Comparison of ENCODE assay signal across 1 cellular context in the genomic region with DNA sequence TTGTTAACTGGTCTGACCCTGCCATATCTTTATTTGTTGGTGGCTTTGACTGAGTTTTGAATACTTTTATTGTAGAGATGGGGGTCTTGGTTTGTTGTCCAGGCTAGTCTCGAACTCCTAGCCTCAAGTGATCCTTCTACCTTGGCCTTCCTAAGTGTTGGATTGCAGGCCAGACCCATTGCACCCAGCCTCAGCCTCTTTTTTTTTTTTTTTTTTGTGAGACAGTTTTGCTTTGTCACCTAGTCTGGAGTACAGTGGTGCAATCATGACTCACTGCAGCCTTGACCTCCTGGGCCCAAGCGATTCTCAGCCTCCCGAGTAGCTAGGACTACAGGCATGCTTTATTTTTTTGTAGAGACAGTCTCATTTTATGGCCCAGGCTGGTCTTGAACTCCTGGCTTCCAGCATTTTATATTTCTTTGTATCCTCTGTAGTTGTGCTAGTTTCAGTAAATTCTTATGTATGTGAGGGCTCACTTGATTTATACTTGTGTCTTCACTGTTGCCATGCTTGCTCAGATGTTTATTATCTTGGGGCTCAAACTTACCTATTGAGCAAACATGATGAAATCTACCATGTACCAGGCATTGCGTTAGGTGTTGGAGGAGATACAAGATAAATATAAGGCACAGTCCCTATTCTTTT.
TF ChIP-seq lines count a peak whose summit lies in the region.

No MANE protein-coding gene starts in this region.

TF ChIP-seq in K562, 482 proteins besides CTCF, POLR2A, EP300 and RAD21 (continued from another document and continues in another):
- TF ChIP-seq, protein P1, sequence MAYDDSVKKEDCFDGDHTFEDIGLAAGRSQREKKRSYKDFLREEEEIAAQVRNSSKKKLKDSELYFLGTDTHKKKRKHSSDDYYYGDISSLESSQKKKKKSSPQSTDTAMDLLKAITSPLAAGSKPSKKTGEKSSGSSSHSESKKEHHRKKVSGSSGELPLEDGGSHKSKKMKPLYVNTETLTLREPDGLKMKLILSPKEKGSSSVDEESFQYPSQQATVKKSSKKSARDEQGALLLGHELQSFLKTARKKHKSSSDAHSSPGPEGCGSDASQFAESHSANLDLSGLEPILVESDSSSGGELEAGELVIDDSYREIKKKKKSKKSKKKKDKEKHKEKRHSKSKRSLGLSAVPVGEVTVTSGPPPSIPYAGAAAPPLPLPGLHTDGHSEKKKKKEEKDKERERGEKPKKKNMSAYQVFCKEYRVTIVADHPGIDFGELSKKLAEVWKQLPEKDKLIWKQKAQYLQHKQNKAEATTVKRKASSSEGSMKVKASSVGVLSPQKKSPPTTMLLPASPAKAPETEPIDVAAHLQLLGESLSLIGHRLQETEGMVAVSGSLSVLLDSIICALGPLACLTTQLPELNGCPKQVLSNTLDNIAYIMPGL (CRISPR knock-in tag; IDR thresholded peaks at IDR 0.05): no peak
- TF ChIP-seq, protein P2, sequence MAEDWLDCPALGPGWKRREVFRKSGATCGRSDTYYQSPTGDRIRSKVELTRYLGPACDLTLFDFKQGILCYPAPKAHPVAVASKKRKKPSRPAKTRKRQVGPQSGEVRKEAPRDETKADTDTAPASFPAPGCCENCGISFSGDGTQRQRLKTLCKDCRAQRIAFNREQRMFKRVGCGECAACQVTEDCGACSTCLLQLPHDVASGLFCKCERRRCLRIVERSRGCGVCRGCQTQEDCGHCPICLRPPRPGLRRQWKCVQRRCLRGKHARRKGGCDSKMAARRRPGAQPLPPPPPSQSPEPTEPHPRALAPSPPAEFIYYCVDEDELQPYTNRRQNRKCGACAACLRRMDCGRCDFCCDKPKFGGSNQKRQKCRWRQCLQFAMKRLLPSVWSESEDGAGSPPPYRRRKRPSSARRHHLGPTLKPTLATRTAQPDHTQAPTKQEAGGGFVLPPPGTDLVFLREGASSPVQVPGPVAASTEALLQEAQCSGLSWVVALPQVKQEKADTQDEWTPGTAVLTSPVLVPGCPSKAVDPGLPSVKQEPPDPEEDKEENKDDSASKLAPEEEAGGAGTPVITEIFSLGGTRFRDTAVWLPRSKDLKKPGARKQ (CRISPR knock-in tag; IDR thresholded peaks at IDR 0.05): no peak
- TF ChIP-seq STAT5B (CRISPR knock-in tag; IDR thresholded peaks at IDR 0.05): no peak
- peak; percentile 98 for TF ChIP-seq SMARCE1 (IDR thresholded peaks at IDR 0.05)
- TF ChIP-seq SMARCA5 (IDR thresholded peaks at IDR 0.05): peak; percentile 72; the same call in 1 of the 2 replicates
- no peak for TF ChIP-seq ZFPM2 (CRISPR knock-in tag; IDR thresholded peaks at IDR 0.05)
- TF ChIP-seq HDAC8 (tag; IDR thresholded peaks at IDR 0.05): no peak
- TF ChIP-seq HNRNPL (IDR thresholded peaks at IDR 0.05; ENCODE audit: low read depth, low read length): no peak
- no peak for TF ChIP-seq ZNF444 (CRISPR knock-in tag; IDR thresholded peaks at IDR 0.05)
- TF ChIP-seq, protein P3, sequence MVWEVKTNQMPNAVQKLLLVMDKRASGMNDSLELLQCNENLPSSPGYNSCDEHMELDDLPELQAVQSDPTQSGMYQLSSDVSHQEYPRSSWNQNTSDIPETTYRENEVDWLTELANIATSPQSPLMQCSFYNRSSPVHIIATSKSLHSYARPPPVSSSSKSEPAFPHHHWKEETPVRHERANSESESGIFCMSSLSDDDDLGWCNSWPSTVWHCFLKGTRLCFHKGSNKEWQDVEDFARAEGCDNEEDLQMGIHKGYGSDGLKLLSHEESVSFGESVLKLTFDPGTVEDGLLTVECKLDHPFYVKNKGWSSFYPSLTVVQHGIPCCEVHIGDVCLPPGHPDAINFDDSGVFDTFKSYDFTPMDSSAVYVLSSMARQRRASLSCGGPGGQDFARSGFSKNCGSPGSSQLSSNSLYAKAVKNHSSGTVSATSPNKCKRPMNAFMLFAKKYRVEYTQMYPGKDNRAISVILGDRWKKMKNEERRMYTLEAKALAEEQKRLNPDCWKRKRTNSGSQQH (CRISPR knock-in tag; IDR thresholded peaks at IDR 0.05): no peak
- TF ChIP-seq LEF1 (IDR thresholded peaks at IDR 0.05): peak; percentile 79; the same call in 1 of the 2 replicates
- no peak for TF ChIP-seq ZNF695 (CRISPR knock-in tag; IDR thresholded peaks at IDR 0.05)
- TF ChIP-seq, protein P4, sequence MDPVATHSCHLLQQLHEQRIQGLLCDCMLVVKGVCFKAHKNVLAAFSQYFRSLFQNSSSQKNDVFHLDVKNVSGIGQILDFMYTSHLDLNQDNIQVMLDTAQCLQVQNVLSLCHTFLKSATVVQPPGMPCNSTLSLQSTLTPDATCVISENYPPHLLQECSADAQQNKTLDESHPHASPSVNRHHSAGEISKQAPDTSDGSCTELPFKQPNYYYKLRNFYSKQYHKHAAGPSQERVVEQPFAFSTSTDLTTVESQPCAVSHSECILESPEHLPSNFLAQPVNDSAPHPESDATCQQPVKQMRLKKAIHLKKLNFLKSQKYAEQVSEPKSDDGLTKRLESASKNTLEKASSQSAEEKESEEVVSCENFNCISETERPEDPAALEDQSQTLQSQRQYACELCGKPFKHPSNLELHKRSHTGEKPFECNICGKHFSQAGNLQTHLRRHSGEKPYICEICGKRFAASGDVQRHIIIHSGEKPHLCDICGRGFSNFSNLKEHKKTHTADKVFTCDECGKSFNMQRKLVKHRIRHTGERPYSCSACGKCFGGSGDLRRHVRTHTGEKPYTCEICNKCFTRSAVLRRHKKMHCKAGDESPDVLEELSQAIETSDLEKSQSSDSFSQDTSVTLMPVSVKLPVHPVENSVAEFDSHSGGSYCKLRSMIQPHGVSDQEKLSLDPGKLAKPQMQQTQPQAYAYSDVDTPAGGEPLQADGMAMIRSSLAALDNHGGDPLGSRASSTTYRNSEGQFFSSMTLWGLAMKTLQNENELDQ (CRISPR knock-in tag; IDR thresholded peaks at IDR 0.05; ENCODE audit: borderline replicate concordance): no peak
- no peak for TF ChIP-seq NFE2L1 (tag; IDR thresholded peaks at IDR 0.05; ENCODE audit: borderline replicate concordance, low read depth)
- TF ChIP-seq, protein P5, sequence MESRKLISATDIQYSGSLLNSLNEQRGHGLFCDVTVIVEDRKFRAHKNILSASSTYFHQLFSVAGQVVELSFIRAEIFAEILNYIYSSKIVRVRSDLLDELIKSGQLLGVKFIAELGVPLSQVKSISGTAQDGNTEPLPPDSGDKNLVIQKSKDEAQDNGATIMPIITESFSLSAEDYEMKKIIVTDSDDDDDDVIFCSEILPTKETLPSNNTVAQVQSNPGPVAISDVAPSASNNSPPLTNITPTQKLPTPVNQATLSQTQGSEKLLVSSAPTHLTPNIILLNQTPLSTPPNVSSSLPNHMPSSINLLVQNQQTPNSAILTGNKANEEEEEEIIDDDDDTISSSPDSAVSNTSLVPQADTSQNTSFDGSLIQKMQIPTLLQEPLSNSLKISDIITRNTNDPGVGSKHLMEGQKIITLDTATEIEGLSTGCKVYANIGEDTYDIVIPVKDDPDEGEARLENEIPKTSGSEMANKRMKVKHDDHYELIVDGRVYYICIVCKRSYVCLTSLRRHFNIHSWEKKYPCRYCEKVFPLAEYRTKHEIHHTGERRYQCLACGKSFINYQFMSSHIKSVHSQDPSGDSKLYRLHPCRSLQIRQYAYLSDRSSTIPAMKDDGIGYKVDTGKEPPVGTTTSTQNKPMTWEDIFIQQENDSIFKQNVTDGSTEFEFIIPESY (CRISPR knock-in tag; IDR thresholded peaks at IDR 0.05): peak; percentile 36
- TF ChIP-seq HCFC1 (IDR thresholded peaks at IDR 0.05; ENCODE audit: low read depth, low read length): no peak
- TF ChIP-seq ZNF79 (CRISPR knock-in tag; IDR thresholded peaks at IDR 0.05; ENCODE audit: low read depth): no peak
- TF ChIP-seq, protein P6, sequence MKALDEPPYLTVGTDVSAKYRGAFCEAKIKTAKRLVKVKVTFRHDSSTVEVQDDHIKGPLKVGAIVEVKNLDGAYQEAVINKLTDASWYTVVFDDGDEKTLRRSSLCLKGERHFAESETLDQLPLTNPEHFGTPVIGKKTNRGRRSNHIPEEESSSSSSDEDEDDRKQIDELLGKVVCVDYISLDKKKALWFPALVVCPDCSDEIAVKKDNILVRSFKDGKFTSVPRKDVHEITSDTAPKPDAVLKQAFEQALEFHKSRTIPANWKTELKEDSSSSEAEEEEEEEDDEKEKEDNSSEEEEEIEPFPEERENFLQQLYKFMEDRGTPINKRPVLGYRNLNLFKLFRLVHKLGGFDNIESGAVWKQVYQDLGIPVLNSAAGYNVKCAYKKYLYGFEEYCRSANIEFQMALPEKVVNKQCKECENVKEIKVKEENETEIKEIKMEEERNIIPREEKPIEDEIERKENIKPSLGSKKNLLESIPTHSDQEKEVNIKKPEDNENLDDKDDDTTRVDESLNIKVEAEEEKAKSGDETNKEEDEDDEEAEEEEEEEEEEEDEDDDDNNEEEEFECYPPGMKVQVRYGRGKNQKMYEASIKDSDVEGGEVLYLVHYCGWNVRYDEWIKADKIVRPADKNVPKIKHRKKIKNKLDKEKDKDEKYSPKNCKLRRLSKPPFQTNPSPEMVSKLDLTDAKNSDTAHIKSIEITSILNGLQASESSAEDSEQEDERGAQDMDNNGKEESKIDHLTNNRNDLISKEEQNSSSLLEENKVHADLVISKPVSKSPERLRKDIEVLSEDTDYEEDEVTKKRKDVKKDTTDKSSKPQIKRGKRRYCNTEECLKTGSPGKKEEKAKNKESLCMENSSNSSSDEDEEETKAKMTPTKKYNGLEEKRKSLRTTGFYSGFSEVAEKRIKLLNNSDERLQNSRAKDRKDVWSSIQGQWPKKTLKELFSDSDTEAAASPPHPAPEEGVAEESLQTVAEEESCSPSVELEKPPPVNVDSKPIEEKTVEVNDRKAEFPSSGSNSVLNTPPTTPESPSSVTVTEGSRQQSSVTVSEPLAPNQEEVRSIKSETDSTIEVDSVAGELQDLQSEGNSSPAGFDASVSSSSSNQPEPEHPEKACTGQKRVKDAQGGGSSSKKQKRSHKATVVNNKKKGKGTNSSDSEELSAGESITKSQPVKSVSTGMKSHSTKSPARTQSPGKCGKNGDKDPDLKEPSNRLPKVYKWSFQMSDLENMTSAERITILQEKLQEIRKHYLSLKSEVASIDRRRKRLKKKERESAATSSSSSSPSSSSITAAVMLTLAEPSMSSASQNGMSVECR (CRISPR knock-in tag; IDR thresholded peaks at IDR 0.05): no peak
- no peak for TF ChIP-seq PTTG1 (tag; IDR thresholded peaks at IDR 0.05; ENCODE audit: low read depth)
- TF ChIP-seq POLR3A (IDR thresholded peaks at IDR 0.05; ENCODE audit: borderline replicate concordance, extremely low read depth, insufficient read depth, insufficient read length): no peak
- TF ChIP-seq, protein P7, sequence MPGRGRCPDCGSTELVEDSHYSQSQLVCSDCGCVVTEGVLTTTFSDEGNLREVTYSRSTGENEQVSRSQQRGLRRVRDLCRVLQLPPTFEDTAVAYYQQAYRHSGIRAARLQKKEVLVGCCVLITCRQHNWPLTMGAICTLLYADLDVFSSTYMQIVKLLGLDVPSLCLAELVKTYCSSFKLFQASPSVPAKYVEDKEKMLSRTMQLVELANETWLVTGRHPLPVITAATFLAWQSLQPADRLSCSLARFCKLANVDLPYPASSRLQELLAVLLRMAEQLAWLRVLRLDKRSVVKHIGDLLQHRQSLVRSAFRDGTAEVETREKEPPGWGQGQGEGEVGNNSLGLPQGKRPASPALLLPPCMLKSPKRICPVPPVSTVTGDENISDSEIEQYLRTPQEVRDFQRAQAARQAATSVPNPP (IDR thresholded peaks at IDR 0.05; ENCODE audit: borderline replicate concordance, insufficient read depth, insufficient read length): no peak
- TF ChIP-seq FIP1L1 (IDR thresholded peaks at IDR 0.05; ENCODE audit: low read depth, low read length, poor library complexity, severe bottlenecking): no peak
- TF ChIP-seq TAF15 (IDR thresholded peaks at IDR 0.05; ENCODE audit: low read depth, low read length): no peak
- TF ChIP-seq FOXJ3 (CRISPR knock-in tag; IDR thresholded peaks at IDR 0.05): no peak
- no peak for TF ChIP-seq CBFB (CRISPR knock-in tag; IDR thresholded peaks at IDR 0.05)
- no peak for TF ChIP-seq ZNF263 (CRISPR knock-in tag; IDR thresholded peaks at IDR 0.05; ENCODE audit: borderline replicate concordance)
- TF ChIP-seq, protein P8, sequence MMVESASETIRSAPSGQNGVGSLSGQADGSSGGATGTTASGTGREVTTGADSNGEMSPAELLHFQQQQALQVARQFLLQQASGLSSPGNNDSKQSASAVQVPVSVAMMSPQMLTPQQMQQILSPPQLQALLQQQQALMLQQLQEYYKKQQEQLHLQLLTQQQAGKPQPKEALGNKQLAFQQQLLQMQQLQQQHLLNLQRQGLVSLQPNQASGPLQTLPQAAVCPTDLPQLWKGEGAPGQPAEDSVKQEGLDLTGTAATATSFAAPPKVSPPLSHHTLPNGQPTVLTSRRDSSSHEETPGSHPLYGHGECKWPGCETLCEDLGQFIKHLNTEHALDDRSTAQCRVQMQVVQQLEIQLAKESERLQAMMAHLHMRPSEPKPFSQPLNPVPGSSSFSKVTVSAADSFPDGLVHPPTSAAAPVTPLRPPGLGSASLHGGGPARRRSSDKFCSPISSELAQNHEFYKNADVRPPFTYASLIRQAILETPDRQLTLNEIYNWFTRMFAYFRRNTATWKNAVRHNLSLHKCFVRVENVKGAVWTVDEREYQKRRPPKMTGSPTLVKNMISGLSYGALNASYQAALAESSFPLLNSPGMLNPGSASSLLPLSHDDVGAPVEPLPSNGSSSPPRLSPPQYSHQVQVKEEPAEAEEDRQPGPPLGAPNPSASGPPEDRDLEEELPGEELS (CRISPR knock-in tag; IDR thresholded peaks at IDR 0.05; ENCODE audit: borderline replicate concordance): no peak
- no peak for TF ChIP-seq POLR2G (IDR thresholded peaks at IDR 0.05; ENCODE audit: low read depth, low read length)
- TF ChIP-seq NFYB (IDR thresholded peaks at IDR 0.05; ENCODE audit: extremely low read depth, insufficient read length): no peak
- no peak for TF ChIP-seq CHD1 (IDR thresholded peaks at IDR 0.05; ENCODE audit: low read length)
- TF ChIP-seq ZBTB8A (IDR thresholded peaks at IDR 0.05; ENCODE audit: partially characterized antibody): no peak
- TF ChIP-seq SRSF7 (optimal IDR thresholded peaks at IDR 0.05; ENCODE audit: low read depth, low read length): no peak
- TF ChIP-seq NCOR1 (IDR thresholded peaks at IDR 0.05): peak; percentile 33; the same call in 1 of the 2 replicates
